ENCODE assay signal across 33 cellular contexts in genomic region chr3:107344722-107345121, GRCh38. TPM values are rescaled to one million over a fixed set of nuclear protein-coding genes. Genes with fewer than 3 reads are reported as not detected.
"Had no signal": no experiment of that assay in that cellular context is flagged by ENCODE, and none has a peak within 500 bp of the region (broad histone marks: within the 10 kb centered on the region; RNA-seq: fewer than 3 reads in every experiment).

No MANE protein-coding gene starts in this region.

- H3K27ac ChIP-seq: coronary artery, pancreas, prostate gland, right atrium auricular region, vagina, WERI-Rb-1 had no signal

- H3K9me3 Mint-ChIP-seq: activated CD4-positive, alpha-beta memory T cell treated with anti-CD3 and anti-CD28 coated beads, Interleukin-2, amount 10 ng/mL, durations not matched to agents 7 days and 5 days; activated naive CD4-positive, alpha-beta T cell treated with anti-CD3 and anti-CD28 coated beads, Interleukin-2, amount 50 U/mL, for 72 hours; activated T-helper 2 cell treated with anti-CD3 and anti-CD28 coated beads, Interferon-gamma antibody, Interleukin-2, Interleukin-4, amounts not matched to agents 10 μg/mL and 5 μg/mL and 100 μg/mL, durations not matched to agents 14 hours and 24 hours and 36 hours; effector memory CD8-positive, alpha-beta T cell; stimulated activated naive CD8-positive, alpha-beta T cell treated with anti-CD3 and anti-CD28 coated beads, Interleukin-15, Interleukin-2, amounts not matched to agents 100 ng/mL and 50 ng/mL, for 24 hours; T-helper 2 cell treated with Interferon-gamma antibody and Interleukin-4, amounts not matched to agents 5 μg/mL and 100 μg/mL, for 36 hours; type B pancreatic cell had no signal

- H3K4me1 Mint-ChIP-seq: activated CD4-positive, alpha-beta memory T cell treated with anti-CD3 and anti-CD28 coated beads, Interleukin-2, amount 10 ng/mL, durations not matched to agents 7 days and 5 days had no signal

- H3K27me3 ChIP-seq: pancreas, right atrium auricular region, vagina had no signal

- H3K9me3 ChIP-seq: pancreas, prostate gland, right atrium auricular region, vagina had no signal

- DNase-seq: activated CD4-positive, alpha-beta memory T cell treated with anti-CD3 and anti-CD28 coated beads, Interleukin-2, amount 10 ng/mL, durations not matched to agents 7 days and 5 days; activated CD4-positive, alpha-beta T cell treated with anti-CD3 and anti-CD28 coated beads for 48 hours; activated CD8-positive, alpha-beta memory T cell treated with anti-CD3 and anti-CD28 coated beads, Interleukin-2, amount 50 U/mL, for 48 hours; activated naive CD4-positive, alpha-beta T cell; activated T-cell treated with anti-CD3 and anti-CD28 coated beads, Interleukin-2, amount 50 U/mL, for 48 hours; anterior cingulate cortex; effector memory CD8-positive, alpha-beta T cell; erythroblast; hippocampal formation; left colon; naive thymus-derived CD4-positive, alpha-beta T cell; nucleus accumbens; pancreas; stimulated activated CD4-positive, alpha-beta T cell treated with anti-CD3 and anti-CD28 coated beads, Interleukin-2, amount 100 ng/mL, for 48 hours; T-helper 1 cell; WERI-Rb-1 had no signal

- H3K27ac Mint-ChIP-seq: activated CD4-positive, alpha-beta memory T cell treated with anti-CD3 and anti-CD28 coated beads, Interleukin-2, amount 10 ng/mL, durations not matched to agents 7 days and 5 days; activated naive CD4-positive, alpha-beta T cell treated with anti-CD3 and anti-CD28 coated beads, Interleukin-2, amount 50 U/mL, for 72 hours; activated T-helper 2 cell treated with anti-CD3 and anti-CD28 coated beads, Interferon-gamma antibody, Interleukin-2, Interleukin-4, amounts not matched to agents 10 μg/mL and 5 μg/mL and 100 μg/mL, durations not matched to agents 14 hours and 24 hours and 36 hours; brain; effector memory CD8-positive, alpha-beta T cell; mesothelial cell of epicardium; naive thymus-derived CD4-positive, alpha-beta T cell; stimulated activated naive CD8-positive, alpha-beta T cell treated with anti-CD3 and anti-CD28 coated beads, Interleukin-15, Interleukin-2, amounts not matched to agents 100 ng/mL and 50 ng/mL, for 24 hours; T-helper 2 cell treated with Interferon-gamma antibody and Interleukin-4, amounts not matched to agents 5 μg/mL and 100 μg/mL, for 36 hours; type B pancreatic cell had no signal

- H3K4me1 ChIP-seq: pancreas, prostate gland, right atrium auricular region, vagina had no signal

- ATAC-seq: activated naive CD4-positive, alpha-beta T cell treated with anti-CD3 and anti-CD28 coated beads, Interleukin-2, amount 50 U/mL, for 72 hours; effector memory CD8-positive, alpha-beta T cell; left colon; naive thymus-derived CD4-positive, alpha-beta T cell; pancreas had no signal

- H3K27me3 Mint-ChIP-seq: activated CD4-positive, alpha-beta memory T cell treated with anti-CD3 and anti-CD28 coated beads, Interleukin-2, amount 10 ng/mL, durations not matched to agents 7 days and 5 days; brain; effector memory CD8-positive, alpha-beta T cell; stimulated activated naive CD8-positive, alpha-beta T cell treated with anti-CD3 and anti-CD28 coated beads, Interleukin-15, Interleukin-2, amounts not matched to agents 100 ng/mL and 50 ng/mL, for 24 hours; type B pancreatic cell had no signal

- H3K36me3 Mint-ChIP-seq: activated naive CD4-positive, alpha-beta T cell treated with anti-CD3 and anti-CD28 coated beads, Interleukin-2, amount 50 U/mL, for 72 hours; brain; mesothelial cell of epicardium; naive thymus-derived CD4-positive, alpha-beta T cell; type B pancreatic cell had no signal

- H3K4me3 Mint-ChIP-seq: activated CD4-positive, alpha-beta memory T cell treated with anti-CD3 and anti-CD28 coated beads, Interleukin-2, amount 10 ng/mL, durations not matched to agents 7 days and 5 days; brain; effector memory CD8-positive, alpha-beta T cell; mesothelial cell of epicardium; naive thymus-derived CD4-positive, alpha-beta T cell; stimulated activated naive CD8-positive, alpha-beta T cell treated with anti-CD3 and anti-CD28 coated beads, Interleukin-15, Interleukin-2, amounts not matched to agents 100 ng/mL and 50 ng/mL, for 24 hours; T-helper 2 cell treated with Interferon-gamma antibody and Interleukin-4, amounts not matched to agents 5 μg/mL and 100 μg/mL, for 36 hours; type B pancreatic cell had no signal

RNA-seq across cellular contexts. Expression of gene CCDC54, which starts 32.5 kb away (rescaled TPM):
- total RNA-seq: activated CD4-positive, alpha-beta memory T cell treated with anti-CD3 and anti-CD28 coated beads, Interleukin-2, amount 10 ng/mL, durations not matched to agents 7 days and 5 days; activated naive CD4-positive, alpha-beta T cell treated with anti-CD3 and anti-CD28 coated beads, Interleukin-2, amount 50 U/mL, for 72 hours; activated T-helper 2 cell treated with anti-CD3 and anti-CD28 coated beads, Interferon-gamma antibody, Interleukin-2, Interleukin-4, amounts not matched to agents 10 μg/mL and 5 μg/mL and 100 μg/mL, durations not matched to agents 14 hours and 24 hours and 36 hours; cardiac septum; left colon; liver; mesothelial cell of epicardium; naive thymus-derived CD4-positive, alpha-beta T cell; pancreas; right atrium auricular region; subcutaneous adipose tissue; vagina had no signal
- polyA plus RNA-seq: keratinocyte; naive thymus-derived CD4-positive, alpha-beta T cell; neural cell; pancreas; thymus had no signal
